ENCODE assay signal across 12 cellular contexts in genomic region chr3:60708191-60708975, GRCh38.
DNase-seq lines count a peak whose midpoint lies in the region; ATAC-seq and TF ChIP-seq lines count a peak whose summit lies in the region.
"Had no signal": no experiment of that assay in that cellular context is flagged by ENCODE, and none has a peak within 500 bp of the region (broad histone marks: within the 10 kb centered on the region; RNA-seq: fewer than 3 reads in every experiment).

No MANE protein-coding gene starts in this region.

- intact Hi-C loops in ovary (cut with DNase I): no loop called here

- TF ChIP-seq CTCF in astrocyte of the cerebellum (IDR thresholded peaks at IDR 0.05; ENCODE audit: low read depth, low read length, missing control alignments) (no peak), ovary (IDR thresholded peaks at IDR 0.05) (no peak)

- no peak overlapping the region for H3K18ac ChIP-seq in mesenchymal stem cell (ENCODE audit: low read depth in 1 of 2, low read length in 2 of 2)

- no peaks in the 10 kb centered on the region for H3K36me3 Mint-ChIP-seq in activated naive CD4-positive, alpha-beta T cell treated with anti-CD3 and anti-CD28 coated beads, Interleukin-2, amount 10 ng/mL, durations not matched to agents 7 days and 5 days
- no peaks in the 10 kb centered on the region for H3K36me3 Mint-ChIP-seq in activated CD8-positive, alpha-beta memory T cell treated with anti-CD3 and anti-CD28 coated beads, Interleukin-2, amount 10 ng/mL, durations not matched to agents 7 days and 5 days

- no peak for ATAC-seq in GM21619 (IDR thresholded peaks at IDR 0.05; ENCODE audit: unreplicated experiment)
- ATAC-seq in activated CD8-positive, alpha-beta memory T cell treated with anti-CD3 and anti-CD28 coated beads, Interleukin-2, amount 10 ng/mL, durations not matched to agents 7 days and 5 days: no peak
- ATAC-seq: activated CD4-positive, CD25-positive, alpha-beta regulatory T cell treated with anti-CD3 and anti-CD28 coated beads, Interleukin-2, amount 50 U/mL, for 24 hours; heart right ventricle had no signal

- H3K27ac ChIP-seq in mesenchymal stem cell (ENCODE audit: low read length, poor library complexity, severe bottlenecking) (peak overlapping the region; percentile 21), ovary (no peak overlapping the region)
- H3K27ac ChIP-seq: heart right ventricle had no signal

- no peaks in the 10 kb centered on the region for H3K4me1 ChIP-seq in mesenchymal stem cell (ENCODE audit: control insufficient read depth, insufficient read depth, low read depth, low read length)
- no peaks in the 10 kb centered on the region for H3K4me1 ChIP-seq in ovary (ENCODE audit: insufficient read depth)
- H3K4me1 ChIP-seq: heart right ventricle had no signal

- TF ChIP-seq POLR2A in ovary (IDR thresholded peaks at IDR 0.05): no peak

- no peak overlapping the region for H2BK12ac ChIP-seq in mesenchymal stem cell (ENCODE audit: low read length in 2 of 2)

- no peak overlapping the region for H2AFZ ChIP-seq in mesenchymal stem cell (ENCODE audit: low read depth, low read length)

- H4K91ac ChIP-seq in mesenchymal stem cell (ENCODE audit: low read length): no peak overlapping the region

- H3K27ac Mint-ChIP-seq in activated naive CD4-positive, alpha-beta T cell treated with anti-CD3 and anti-CD28 coated beads, Interleukin-2, amount 10 ng/mL, durations not matched to agents 7 days and 5 days: no peak overlapping the region
- H3K27ac Mint-ChIP-seq in activated CD8-positive, alpha-beta memory T cell treated with anti-CD3 and anti-CD28 coated beads, Interleukin-2, amount 10 ng/mL, durations not matched to agents 7 days and 5 days: no peak overlapping the region
- H3K27ac Mint-ChIP-seq: dendritic cell treated with granulocyte-macrophage colony-stimulating factor and Interleukin-4, amounts not matched to agents 40 ng/mL and 50 ng/mL, for 4 days had no signal

- no peak overlapping the region for H3K4me2 ChIP-seq in mesenchymal stem cell (ENCODE audit: low read length, poor library complexity, severe bottlenecking)

- DNase-seq in EH (ENCODE audit: low read depth) (peak; percentile 82), NCI-H146 (lab: John Stamatoyannopoulos, UW) (peak; percentile 89), astrocyte of the cerebellum (ENCODE audit: low read depth) (peak; percentile 94), mesenchymal stem cell (peak; percentile 76), ovary (no peak)
- no peak for DNase-seq in activated naive CD4-positive, alpha-beta T cell treated with anti-CD3 and anti-CD28 coated beads, Interleukin-2, amount 10 ng/mL, durations not matched to agents 7 days and 5 days
- no peak for DNase-seq in activated CD8-positive, alpha-beta memory T cell treated with anti-CD3 and anti-CD28 coated beads, Interleukin-2, amount 10 ng/mL, durations not matched to agents 7 days and 5 days
- DNase-seq: heart right ventricle, NCI-H2029 treated with DMSO at 0.1 percent for 48 hours had no signal

- H3K27me3 Mint-ChIP-seq in activated naive CD4-positive, alpha-beta T cell treated with anti-CD3 and anti-CD28 coated beads, Interleukin-2, amount 10 ng/mL, durations not matched to agents 7 days and 5 days: no peaks in the 10 kb centered on the region
- no peaks in the 10 kb centered on the region for H3K27me3 Mint-ChIP-seq in activated CD8-positive, alpha-beta memory T cell treated with anti-CD3 and anti-CD28 coated beads, Interleukin-2, amount 10 ng/mL, durations not matched to agents 7 days and 5 days
- H3K27me3 Mint-ChIP-seq: dendritic cell treated with granulocyte-macrophage colony-stimulating factor and Interleukin-4, amounts not matched to agents 40 ng/mL and 50 ng/mL, for 4 days had no signal

- no peak overlapping the region for H2BK120ac ChIP-seq in mesenchymal stem cell (ENCODE audit: low read depth, low read length)

- H3K4ac ChIP-seq in mesenchymal stem cell (ENCODE audit: low read depth in 1 of 2, low read length in 2 of 2): no peak overlapping the region

- peaks cover 8% of the 10 kb centered on the region for H3K9me3 Mint-ChIP-seq in activated naive CD4-positive, alpha-beta T cell treated with anti-CD3 and anti-CD28 coated beads, Interleukin-2, amount 10 ng/mL, durations not matched to agents 7 days and 5 days
- peaks cover 4% of the 10 kb centered on the region for H3K9me3 Mint-ChIP-seq in activated CD8-positive, alpha-beta memory T cell treated with anti-CD3 and anti-CD28 coated beads, Interleukin-2, amount 10 ng/mL, durations not matched to agents 7 days and 5 days (ENCODE audit: low read depth)

- no peak overlapping the region for H3K4me3 ChIP-seq in astrocyte of the cerebellum (ENCODE audit: low read depth, low read length)
- H3K4me3 ChIP-seq in mesenchymal stem cell (ENCODE audit: insufficient read depth in 1 of 2, low read depth in 1 of 2, low read length in 2 of 2): no peak overlapping the region
- no peak overlapping the region for H3K4me3 ChIP-seq in ovary
- H3K4me3 ChIP-seq: heart right ventricle had no signal

- H3K36me3 ChIP-seq in mesenchymal stem cell (ENCODE audit: control insufficient read depth in 1 of 2, insufficient read depth in 2 of 2, low read depth in 1 of 2, low read length in 2 of 2): no peaks in the 10 kb centered on the region
- no peaks in the 10 kb centered on the region for H3K36me3 ChIP-seq in ovary
- H3K36me3 ChIP-seq: heart right ventricle had no signal

- H4K8ac ChIP-seq in mesenchymal stem cell (ENCODE audit: low read length): no peak overlapping the region

- H3K9me3 ChIP-seq in mesenchymal stem cell (ENCODE audit: control insufficient read depth, low read length) (no peaks in the 10 kb centered on the region), ovary (no peaks in the 10 kb centered on the region)

- no peak overlapping the region for H2BK15ac ChIP-seq in mesenchymal stem cell (ENCODE audit: low read depth, poor library complexity, severe bottlenecking)

- no peak overlapping the region for H3K23ac ChIP-seq in mesenchymal stem cell (ENCODE audit: low read length in 2 of 2)

- no peak overlapping the region for H2BK5ac ChIP-seq in mesenchymal stem cell (ENCODE audit: low read depth, low read length, poor library complexity, severe bottlenecking)

- no peaks in the 10 kb centered on the region for H3K4me1 Mint-ChIP-seq in activated naive CD4-positive, alpha-beta T cell treated with anti-CD3 and anti-CD28 coated beads, Interleukin-2, amount 10 ng/mL, durations not matched to agents 7 days and 5 days
- no peaks in the 10 kb centered on the region for H3K4me1 Mint-ChIP-seq in activated CD8-positive, alpha-beta memory T cell treated with anti-CD3 and anti-CD28 coated beads, Interleukin-2, amount 10 ng/mL, durations not matched to agents 7 days and 5 days

- no peak overlapping the region for H2AK5ac ChIP-seq in mesenchymal stem cell (ENCODE audit: low read length, severe bottlenecking)

- no peak overlapping the region for H3K4me3 Mint-ChIP-seq in activated naive CD4-positive, alpha-beta T cell treated with anti-CD3 and anti-CD28 coated beads, Interleukin-2, amount 10 ng/mL, durations not matched to agents 7 days and 5 days
- H3K4me3 Mint-ChIP-seq in activated CD8-positive, alpha-beta memory T cell treated with anti-CD3 and anti-CD28 coated beads, Interleukin-2, amount 10 ng/mL, durations not matched to agents 7 days and 5 days: no peak overlapping the region
- H3K4me3 Mint-ChIP-seq: dendritic cell treated with granulocyte-macrophage colony-stimulating factor and Interleukin-4, amounts not matched to agents 40 ng/mL and 50 ng/mL, for 4 days had no signal

- in situ Hi-C loops in astrocyte of the cerebellum (cut with HindIII; ENCODE audit: low sequenced_read_pairs): no loop called here

- no peak for TF ChIP-seq EP300 in ovary (IDR thresholded peaks at IDR 0.05)

- H3K79me1 ChIP-seq in mesenchymal stem cell (replicated peaks; ENCODE audit: low read length, poor library complexity, severe bottlenecking): no peaks in the 10 kb centered on the region

- WGBS in mesenchymal stem cell: 100% methylated on average over 1 of the region's 1 CpG
- 66 to 91% (median 82%) methylated on average over 1 of the region's 1 CpG for WGBS in ovary, 3 donors

- H3K9ac ChIP-seq in mesenchymal stem cell (ENCODE audit: low read length): no peak overlapping the region

- H3K27me3 ChIP-seq in mesenchymal stem cell (ENCODE audit: control insufficient read depth in 1 of 2, insufficient read depth in 1 of 2, low read length in 2 of 2) (no peaks in the 10 kb centered on the region), ovary (no peaks in the 10 kb centered on the region)
- H3K27me3 ChIP-seq: heart right ventricle had no signal

- H3K14ac ChIP-seq in mesenchymal stem cell (ENCODE audit: low read length in 2 of 2): no peak overlapping the region

- CTCF ChIA-PET in activated naive CD4-positive, alpha-beta T cell treated with anti-CD3 and anti-CD28 coated beads, Interleukin-2, amount 10 ng/mL, durations not matched to agents 7 days and 5 days (lab: Charles Lee): no interaction called here
- CTCF ChIA-PET in activated CD8-positive, alpha-beta memory T cell treated with anti-CD3 and anti-CD28 coated beads, Interleukin-2, amount 10 ng/mL, durations not matched to agents 7 days and 5 days (lab: Charles Lee): no interaction called here

Comparison
In these comparisons a context has a peak if more than half of its experiments do, and no peak if none do; other contexts are left out.
1. DNase-seq: peak in EH (single experiment), NCI-H146 (single experiment), astrocyte of the cerebellum (single experiment) and mesenchymal stem cell (single experiment); none in activated naive CD4-positive, alpha-beta T cell treated with anti-CD3 and anti-CD28 coated beads, Interleukin-2, amount 10 ng/mL, durations not matched to agents 7 days and 5 days (single experiment), ovary (0 of 5) and activated CD8-positive, alpha-beta memory T cell treated with anti-CD3 and anti-CD28 coated beads, Interleukin-2, amount 10 ng/mL, durations not matched to agents 7 days and 5 days (single experiment).